1 cellular context compared by ENCODE assay signal in the genomic region with DNA sequence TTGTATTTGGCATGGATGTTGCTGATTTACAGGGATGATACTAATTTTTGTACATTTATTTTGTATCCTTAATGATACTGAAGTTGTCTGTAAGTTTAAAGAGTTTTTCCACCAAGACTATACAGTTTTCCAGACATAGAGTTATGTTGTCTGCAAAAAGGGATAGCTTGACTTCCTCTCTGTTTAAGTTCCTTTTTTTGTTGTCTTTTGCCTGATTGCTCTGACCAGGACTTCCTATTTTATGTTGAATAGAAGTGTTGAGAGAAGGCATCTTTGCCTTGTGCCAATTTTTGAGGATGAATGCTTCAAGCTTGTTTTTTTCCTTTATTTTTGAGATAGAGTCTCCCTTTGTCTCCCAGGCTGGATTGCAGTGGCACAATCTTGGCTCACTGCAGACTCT.
TF ChIP-seq lines count a peak whose summit lies in the region.

No MANE protein-coding gene starts in this region.

TF ChIP-seq in K562, 482 proteins besides CTCF, POLR2A, EP300 and RAD21:
- no peak for TF ChIP-seq TCF7 (IDR thresholded peaks at IDR 0.05; ENCODE audit: borderline replicate concordance)
- TF ChIP-seq ARNT (IDR thresholded peaks at IDR 0.05) = no peak
- TF ChIP-seq KLF10 (CRISPR knock-in tag; IDR thresholded peaks at IDR 0.05) = no peak
- peak; percentile 49; the same call in 1 of the 2 replicates for TF ChIP-seq SPI1 (IDR thresholded peaks at IDR 0.05; ENCODE audit: borderline replicate concordance, low read depth, low read length)
- no peak for TF ChIP-seq ARID4B (CRISPR knock-in tag; IDR thresholded peaks at IDR 0.05)
- TF ChIP-seq, protein P1, sequence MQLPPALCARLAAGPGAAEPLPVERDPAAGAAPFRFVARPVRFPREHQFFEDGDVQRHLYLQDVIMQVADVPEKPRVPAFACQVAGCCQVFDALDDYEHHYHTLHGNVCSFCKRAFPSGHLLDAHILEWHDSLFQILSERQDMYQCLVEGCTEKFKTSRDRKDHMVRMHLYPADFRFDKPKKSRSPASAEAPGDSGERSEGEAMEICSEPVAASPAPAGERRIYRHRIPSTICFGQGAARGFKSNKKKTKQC (CRISPR knock-in tag; IDR thresholded peaks at IDR 0.05) = no peak
